ENCODE assay signal across 7 cellular contexts in the genomic region with DNA sequence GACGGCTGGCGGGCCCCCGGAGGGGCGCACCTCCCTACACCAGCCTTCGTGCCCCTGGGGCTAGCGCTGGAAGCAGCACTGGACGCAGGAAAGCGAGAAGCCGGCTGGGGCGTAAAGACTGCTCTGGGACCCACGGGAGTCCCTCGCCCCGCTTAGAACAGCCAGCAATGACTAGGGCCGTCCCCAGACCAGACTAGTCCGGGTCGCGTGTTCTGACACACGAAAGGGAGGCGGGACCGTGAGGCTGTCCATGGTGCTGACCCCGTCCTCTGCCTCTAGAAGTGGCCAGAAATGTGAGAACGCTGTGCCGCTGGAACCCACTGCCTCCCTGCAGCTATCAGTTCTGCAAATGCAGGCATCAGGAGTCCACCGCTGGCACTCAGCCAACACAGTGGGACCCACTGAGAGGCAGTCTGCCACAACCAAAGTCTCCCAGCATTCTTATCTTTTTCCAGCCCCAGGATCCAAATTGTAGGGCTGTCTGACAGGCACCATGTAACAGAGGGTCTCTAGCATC. TPM values are rescaled to one million over a fixed set of nuclear protein-coding genes. Genes with fewer than 3 reads are reported as not detected.
DNase-seq lines count a peak whose midpoint lies in the region; ATAC-seq and TF ChIP-seq lines count a peak whose summit lies in the region.

A gene with protein sequence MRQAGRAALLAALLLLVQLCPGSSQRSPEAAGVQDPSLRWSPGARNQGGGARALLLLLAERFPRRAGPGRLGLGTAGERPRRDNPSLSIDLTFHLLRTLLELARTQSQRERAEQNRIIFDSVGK (minus strand): TSS at position 87 of the 517 bp plus-strand sequence. CDS start 550 bp downstream, outside the sequence.

- no peak within 1 kb of the TSS for H3K4me3 ChIP-seq in left ventricle myocardium inferior

- H3K9me3 ChIP-seq in left ventricle myocardium inferior (replicated peaks) = no peaks in the 10 kb centered on the region

- H3K27ac Mint-ChIP-seq in HFFc6 = no peak within 1 kb of the TSS
- no peak within 1 kb of the TSS for H3K27ac Mint-ChIP-seq in activated naive CD8-positive, alpha-beta T cell treated with anti-CD3 and anti-CD28 coated beads for 36 hours

- peaks cover 32% of the 10 kb centered on the region for H3K4me1 ChIP-seq in left ventricle myocardium inferior

- peaks cover 62% of the 10 kb centered on the region for H3K36me3 ChIP-seq in left ventricle myocardium inferior

- H3K9me3 Mint-ChIP-seq in HFFc6 = no peaks in the 10 kb centered on the region
- H3K9me3 Mint-ChIP-seq in activated naive CD8-positive, alpha-beta T cell treated with anti-CD3 and anti-CD28 coated beads for 36 hours = no peaks in the 10 kb centered on the region

- ATAC-seq in HG02571 (IDR thresholded peaks at IDR 0.05; ENCODE audit: unreplicated experiment) (no peak), HG02610 (IDR thresholded peaks at IDR 0.05; ENCODE audit: unreplicated experiment) (no peak)

- no peak within 1 kb of the TSS for H3K4me3 Mint-ChIP-seq in HFFc6
- peak within 1 kb of the TSS; percentile 34 for H3K4me3 Mint-ChIP-seq in activated naive CD8-positive, alpha-beta T cell treated with anti-CD3 and anti-CD28 coated beads for 36 hours

- peaks cover 21% of the 10 kb centered on the region for H3K27me3 Mint-ChIP-seq in HFFc6 (ENCODE audit: insufficient read depth)
- H3K27me3 Mint-ChIP-seq in activated naive CD8-positive, alpha-beta T cell treated with anti-CD3 and anti-CD28 coated beads for 36 hours = peaks cover 22% of the 10 kb centered on the region

- no peaks in the 10 kb centered on the region for H3K4me1 Mint-ChIP-seq in HFFc6 (ENCODE audit: low read depth)
- peaks cover 4% of the 10 kb centered on the region for H3K4me1 Mint-ChIP-seq in activated naive CD8-positive, alpha-beta T cell treated with anti-CD3 and anti-CD28 coated beads for 36 hours

- TF ChIP-seq CTCF in HFFc6 (IDR thresholded peaks at IDR 0.05) = no peak
- TF ChIP-seq CTCF in left ventricle myocardium inferior (IDR thresholded peaks at IDR 0.05; ENCODE audit: borderline replicate concordance) = no peak

- intact Hi-C loops in left ventricle myocardium inferior (cut with micrococcal nuclease) (no loop called here), posterior vena cava (cut with DNase I) (no loop called here)

- DNase-seq in HFFc6 (peak; percentile 17), left ventricle myocardium inferior (no peak), posterior vena cava (ENCODE audit: low spot score) (peak; percentile 87), T-helper 1 cell (no peak)
- DNase-seq in activated naive CD8-positive, alpha-beta T cell treated with anti-CD3 and anti-CD28 coated beads for 36 hours = no peak

- H3K36me3 Mint-ChIP-seq in HFFc6 (ENCODE audit: low read depth) = peaks cover 22% of the 10 kb centered on the region
- peaks cover 20% of the 10 kb centered on the region for H3K36me3 Mint-ChIP-seq in activated naive CD8-positive, alpha-beta T cell treated with anti-CD3 and anti-CD28 coated beads for 36 hours

- H3K27me3 ChIP-seq in left ventricle myocardium inferior (ENCODE audit: low read depth) = peaks cover 44% of the 10 kb centered on the region

- H3K27ac ChIP-seq in left ventricle myocardium inferior (replicated peaks) = peak within 1 kb of the TSS; percentile 28

RNA-seq across cellular contexts. Expression of the gene that starts here (rescaled TPM):
- total RNA-seq in HFFc6 (2021; fragmentation: NEBNext Ultra II Directional; extraction: Animal tissue kit (Norgen Biotek cat#: 25700)) = under 1 TPM; 0.46 to 0.88 (median 0.73) TPM
- 1 to 10 TPM; 1.3 to 1.6 TPM for total RNA-seq in activated naive CD8-positive, alpha-beta T cell treated with anti-CD3 and anti-CD28 coated beads for 36 hours
- total RNA-seq in left ventricle myocardium inferior (1.5 TPM), posterior vena cava (1 to 10 TPM in 1 of 2 donors, under 1 TPM in 1; 0.95 to 1.2 TPM)

Comparison
In these comparisons a context has a peak if more than half of its experiments do, and no peak if none do; other contexts are left out.
1. Peak in DNase-seq in HFFc6; RNA of the gene not detected or under 1 TPM.